ENCODE assay signal across 13 cellular contexts in genomic region chr4:104591505-104591904, GRCh38.
DNase-seq lines count a peak whose midpoint lies in the region; ATAC-seq, FAIRE-seq and TF ChIP-seq lines count a peak whose summit lies in the region.
"Had no signal": no experiment of that assay in that cellular context is flagged by ENCODE, and none has a peak within 500 bp of the region (broad histone marks: within the 10 kb centered on the region; RNA-seq: fewer than 3 reads in every experiment).

No MANE protein-coding gene starts in this region.

- no peak for TF ChIP-seq CTCF in type B pancreatic cell (conservative IDR thresholded peaks at IDR 0.05)

- FAIRE-seq in islet of Langerhans (lab: Jason Lieb, UNC) = peak; percentile 97
- FAIRE-seq: G401.6, keratinocyte had no signal

- no peaks in the 10 kb centered on the region for H3K36me3 Mint-ChIP-seq in type B pancreatic cell

- no peaks in the 10 kb centered on the region for H3K9me3 Mint-ChIP-seq in type B pancreatic cell
- H3K9me3 Mint-ChIP-seq: dendritic cell treated with granulocyte-macrophage colony-stimulating factor and Interleukin-4, amounts not matched to agents 40 ng/mL and 50 ng/mL, for 4 days; stimulated activated naive CD8-positive, alpha-beta T cell treated with anti-CD3 and anti-CD28 coated beads, Interleukin-15, amount 100 ng/mL, for 72 hours had no signal

- peak overlapping the region; percentile 65 for H3K27ac Mint-ChIP-seq in type B pancreatic cell
- H3K27ac Mint-ChIP-seq: dendritic cell treated with granulocyte-macrophage colony-stimulating factor and Interleukin-4, amounts not matched to agents 40 ng/mL and 50 ng/mL, for 4 days; stimulated activated naive CD8-positive, alpha-beta T cell treated with anti-CD3 and anti-CD28 coated beads, Interleukin-15, amount 100 ng/mL, for 72 hours had no signal

- no peak for ATAC-seq in HG02840 (IDR thresholded peaks at IDR 0.05; ENCODE audit: low FRiP score, unreplicated experiment)
- no peak for ATAC-seq in HG02885 (IDR thresholded peaks at IDR 0.05; ENCODE audit: poor library complexity, unreplicated experiment)
- ATAC-seq: stimulated activated naive CD8-positive, alpha-beta T cell treated with anti-CD3 and anti-CD28 coated beads, Interleukin-15, amount 100 ng/mL, for 72 hours had no signal

- DNase-seq in NCI-H146 (lab: John Stamatoyannopoulos, UW) (peak; percentile 87), SHP77 treated with DMSO at 0.1 percent for 48 hours (lab: John Stamatoyannopoulos, UW) (peak; percentile 20), type B pancreatic cell (ENCODE audit: extremely low spot score, unreplicated experiment) (no peak)
- no peak for DNase-seq in activated CD8-positive, alpha-beta memory T cell treated with anti-CD3 and anti-CD28 coated beads, Interleukin-2, amount 50 U/mL, for 4 hours
- DNase-seq: spleen; stimulated activated naive CD8-positive, alpha-beta T cell treated with anti-CD3 and anti-CD28 coated beads, Interleukin-15, amount 100 ng/mL, for 72 hours; T-helper 2 cell had no signal

- H3K4me1 Mint-ChIP-seq in type B pancreatic cell (ENCODE audit: unreplicated experiment) = peaks cover 20% of the 10 kb centered on the region
- H3K4me1 Mint-ChIP-seq: stimulated activated naive CD8-positive, alpha-beta T cell treated with anti-CD3 and anti-CD28 coated beads, Interleukin-15, amount 100 ng/mL, for 72 hours had no signal

- H3K4me3 Mint-ChIP-seq in type B pancreatic cell = peak overlapping the region; percentile 58
- H3K4me3 Mint-ChIP-seq: dendritic cell treated with granulocyte-macrophage colony-stimulating factor and Interleukin-4, amounts not matched to agents 40 ng/mL and 50 ng/mL, for 4 days; stimulated activated naive CD8-positive, alpha-beta T cell treated with anti-CD3 and anti-CD28 coated beads, Interleukin-15, amount 100 ng/mL, for 72 hours had no signal

- H3K27me3 Mint-ChIP-seq in type B pancreatic cell = no peaks in the 10 kb centered on the region
- H3K27me3 Mint-ChIP-seq: dendritic cell treated with granulocyte-macrophage colony-stimulating factor and Interleukin-4, amounts not matched to agents 40 ng/mL and 50 ng/mL, for 4 days had no signal

Comparison
In these comparisons a context has a peak if more than half of its experiments do, and no peak if none do; other contexts are left out.
1. DNase-seq: peak in NCI-H146 (single experiment) and SHP77 treated with DMSO at 0.1 percent for 48 hours (single experiment); none in type B pancreatic cell (single experiment) and activated CD8-positive, alpha-beta memory T cell treated with anti-CD3 and anti-CD28 coated beads, Interleukin-2, amount 50 U/mL, for 4 hours (single experiment).